8 cellular contexts compared by ENCODE assay signal in the genomic region with DNA sequence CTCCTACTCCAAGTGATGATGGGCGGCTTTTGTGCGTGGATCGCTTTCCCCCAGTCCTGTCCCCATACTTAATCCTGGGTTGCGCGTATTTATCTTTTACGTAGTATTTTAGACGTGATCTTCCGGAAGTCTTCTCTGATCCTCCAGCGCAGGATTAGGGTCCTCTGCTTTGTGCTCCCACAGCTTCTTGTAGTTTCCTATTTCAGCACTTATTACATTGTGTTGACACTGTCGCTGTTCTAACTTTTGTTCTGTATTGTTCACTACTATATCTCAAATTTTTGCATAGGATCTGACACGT. TPM values are rescaled to one million over a fixed set of nuclear protein-coding genes. Genes with fewer than 3 reads are reported as not detected.
DNase-seq lines count a peak whose midpoint lies in the region; ATAC-seq and TF ChIP-seq lines count a peak whose summit lies in the region.

No MANE protein-coding gene starts in this region.

- peak overlapping the region; percentile 92 for H3K9ac ChIP-seq in adipocyte (ENCODE audit: low read length)

- TF ChIP-seq POLR2A in right lobe of liver (IDR thresholded peaks at IDR 0.05), result no peak
- no peak for TF ChIP-seq POLR2A in uterus (IDR thresholded peaks at IDR 0.05)

- DNase-seq in cardiac muscle cell (ENCODE audit: low read depth in 1 of 2, low spot score in 1 of 2) (no peak), cardiac septum (ENCODE audit: low spot score) (no peak), adipocyte (ENCODE audit: low read depth) (peak; percentile 58), right lobe of liver (no peak), uterus (no peak), glomerular visceral epithelial cell (ENCODE audit: extremely low spot score) (no peak)
- DNase-seq in activated CD4-positive, alpha-beta T cell treated with anti-CD3 and anti-CD28 coated beads, Interleukin-2, amount 50 U/mL, for 1 hour, result no peak
- no peak for DNase-seq in stimulated activated CD8-positive, alpha-beta memory T cell treated with anti-CD3 and anti-CD28 coated beads, Interleukin-4, amount 100 ng/mL, for 48 hours

- intact Hi-C loops in cardiac septum (cut with DNase I), result loop anchor here (5.0 kb wide), 1 partner anchor 86 kb away; a partner anchor contains a TSS
- intact Hi-C loops in right lobe of liver (cut with DNase I), result no loop called here
- intact Hi-C loops in uterus (cut with DNase I; ENCODE audit: low total_unique reads), result no loop called here

- H3K4me1 ChIP-seq in cardiac muscle cell (ENCODE audit: low read depth) (peaks cover 11% of the 10 kb centered on the region), adipocyte (ENCODE audit: control insufficient read depth, insufficient read depth, low read length) (peaks cover 15% of the 10 kb centered on the region), right lobe of liver (peaks cover 0 to 22% (median 3%) of the 10 kb centered on the region in 4 donors), uterus (peaks cover 9 to 16% of the 10 kb centered on the region in 2 donors)

- peak overlapping the region; percentile 93 for H3K4me3 ChIP-seq in cardiac muscle cell
- H3K4me3 ChIP-seq in adipocyte (ENCODE audit: low read length), result peak overlapping the region; percentile 89
- peak overlapping the region; percentile 75 to 95 (median 80) for H3K4me3 ChIP-seq in right lobe of liver
- peak overlapping the region; percentile 72 to 95 for H3K4me3 ChIP-seq in uterus

- H3K27me3 ChIP-seq in cardiac muscle cell (no peaks in the 10 kb centered on the region), adipocyte (replicated peaks; ENCODE audit: control insufficient read depth, insufficient read depth, low read length) (no peaks in the 10 kb centered on the region), right lobe of liver (no peaks in the 10 kb centered on the region), uterus (no peaks in the 10 kb centered on the region)

- H3K9me3 ChIP-seq in cardiac muscle cell (ENCODE audit: low read depth), result no peaks in the 10 kb centered on the region
- no peaks in the 10 kb centered on the region for H3K9me3 ChIP-seq in adipocyte (ENCODE audit: control insufficient read depth, low read length)
- H3K9me3 ChIP-seq in right lobe of liver, result no peaks in the 10 kb centered on the region
- no peaks in the 10 kb centered on the region for H3K9me3 ChIP-seq in uterus

- TF ChIP-seq CTCF in cardiac muscle cell (IDR thresholded peaks at IDR 0.05; ENCODE audit: low read depth, low read length), result no peak
- TF ChIP-seq CTCF in right lobe of liver (IDR thresholded peaks at IDR 0.05), result no peak
- no peak for TF ChIP-seq CTCF in uterus (IDR thresholded peaks at IDR 0.05)

- ATAC-seq in right lobe of liver, result no peak

- 0% methylated on average over 9 of the region's 11 CpGs for WGBS in right lobe of liver (ENCODE audit: insufficient coverage, low coverage, low lambda C conversion rate, missing lambda C conversion rate)

- H3K36me3 ChIP-seq in cardiac muscle cell (peaks cover 40% of the 10 kb centered on the region), adipocyte (ENCODE audit: control insufficient read depth, insufficient read depth, low read length, severe bottlenecking) (peaks cover 63% of the 10 kb centered on the region), right lobe of liver (peaks cover 0 to 63% (median 29%) of the 10 kb centered on the region in 4 donors), uterus (no peaks in the 10 kb centered on the region)

- H3K27ac ChIP-seq in cardiac muscle cell (peak overlapping the region; percentile 88), right lobe of liver (peak overlapping the region in 1 of 3 donors; percentile 58), uterus (peak overlapping the region; percentile 71 to 82)

RNA-seq across cellular contexts. Expression of a gene that starts 0.5 kb away (rescaled TPM):
- total RNA-seq in cardiac muscle cell (80.4 and 104 TPM in 2 replicates), cardiac septum (81.9 TPM), right lobe of liver (10 to 100 TPM; 26.6 to 50.7 (median 30.3) TPM), uterus (100 to 1,000 TPM in 2 of 4 donors, 10 to 100 TPM in 2; 60.9 to 265 (median 89.3) TPM)
- 119 and 125 TPM in 2 replicates for polyA plus RNA-seq in cardiac muscle cell

RNA-seq across cellular contexts. Expression of a gene that starts 0.7 kb away (rescaled TPM):
- 65.5 and 113 TPM in 2 replicates for total RNA-seq in cardiac muscle cell
- polyA plus RNA-seq in cardiac muscle cell, result 243 and 273 TPM in 2 replicates
- 101 TPM for total RNA-seq in cardiac septum
- 10 to 100 TPM; 35.4 to 56.8 (median 52.4) TPM for total RNA-seq in right lobe of liver
- 100 to 1,000 TPM in 1 of 4 donors, 10 to 100 TPM in 3; 17.2 to 103 (median 35.6) TPM for total RNA-seq in uterus

RNA-seq across cellular contexts. Expression of a gene that starts 8.8 kb away (rescaled TPM):
- total RNA-seq in cardiac muscle cell (77.1 and 234 TPM in 2 replicates), cardiac septum (3.6 TPM), right lobe of liver (10 to 100 TPM in 5 of 6 experiments, 1 to 10 TPM in 1; 7.3 to 45.5 (median 23.6) TPM), uterus (10 to 100 TPM in 3 of 4 donors, 1 to 10 TPM in 1; 6.2 to 36.2 (median 22.7) TPM)
- polyA plus RNA-seq in cardiac muscle cell, result 14.2 and 17.2 TPM in 2 replicates

RNA-seq across cellular contexts. Expression of a gene that starts 15.1 kb away (rescaled TPM):
- total RNA-seq in cardiac muscle cell, result 1.4 TPM in 1 of 2 replicates, not detected in the other
- polyA plus RNA-seq in cardiac muscle cell, result 0.10 TPM in 1 of 2 replicates, not detected in the other
- 29.6 TPM for total RNA-seq in cardiac septum
- 100 to 1,000 TPM; 174 to 513 (median 244) TPM for total RNA-seq in right lobe of liver
- total RNA-seq in uterus, result 10 to 100 TPM in 3 of 4 donors, under 1 TPM in 1; 0.51 to 48.5 (median 34.0) TPM

RNA-seq across cellular contexts. Expression of a gene that starts 16.6 kb away (rescaled TPM):
- total RNA-seq in cardiac muscle cell (17.2 and 23.8 TPM in 2 replicates), cardiac septum (12.0 TPM), right lobe of liver (10 to 100 TPM; 13.3 to 18.4 (median 15.0) TPM), uterus (10 to 100 TPM in 3 of 4 donors, 1 to 10 TPM in 1; 5.9 to 21.9 (median 17.9) TPM)
- 17.7 and 21.1 TPM in 2 replicates for polyA plus RNA-seq in cardiac muscle cell
